In genomic region chr1:22143065-22143514, GRCh38 we compare ENCODE assay signal across 8 cellular contexts. TPM values are rescaled to one million over a fixed set of nuclear protein-coding genes. Genes with fewer than 3 reads are reported as not detected.
DNase-seq lines count a peak whose midpoint lies in the region; ATAC-seq and TF ChIP-seq lines count a peak whose summit lies in the region.

WNT4 (minus strand) TSS chr1:22143097; CDS start chr1:22142922, 175 bp downstream.

- H3K4me1 ChIP-seq in spleen, result peaks cover 3 to 22% (median 17%) of the 10 kb centered on the region in 6 donors

- H3K27ac ChIP-seq in spleen, result no peak within 1 kb of the TSS

- DNase-seq in activated gamma-delta T cell treated with Interleukin-2 at 50 U/mL for 16 hours (peak; percentile 19), activated gamma-delta T cell (lab: John Stamatoyannopoulos, UW) (no peak), NCI-H774 (lab: John Stamatoyannopoulos, UW) (peak; percentile 10), astrocyte of the hippocampus (ENCODE audit: low read depth, low spot score) (peak; percentile 71), iPS-NIHi7 (ENCODE audit: extremely low spot score) (peak; percentile 82), spleen (no peak), cortex of kidney (lab: John Stamatoyannopoulos, UW) (no peak)

- peaks cover 0 to 87% (median 22%) of the 10 kb centered on the region in 7 donors for H3K27me3 ChIP-seq in spleen (replicated peaks in 1 of 7)

- peak within 1 kb of the TSS; percentile 20 to 72 (median 46) for H3K4me3 ChIP-seq in spleen

- intact Hi-C loops in spleen (cut with DNase I; ENCODE audit: low total_unique reads), result no loop called here

- TF ChIP-seq CTCF in spleen (IDR thresholded peaks at IDR 0.05 in 8 of 11, conservative IDR thresholded peaks at IDR 0.05 in 3 of 11), result peak in 4 of 11 experiments; percentile 10 to 45 (median 35)

- H3K9me3 ChIP-seq in spleen, result no peaks in the 10 kb centered on the region

- no peaks in the 10 kb centered on the region for H3K36me3 ChIP-seq in spleen

- ATAC-seq in HG03520 (IDR thresholded peaks at IDR 0.05; ENCODE audit: unreplicated experiment), result no peak

- 0% methylated on average over 2 to 67 of the region's 67 CpGs; no CpG with 5 or more reads in 1 of the 5 donors for WGBS in spleen, 5 donors

- no peak for TF ChIP-seq POLR2A in spleen (IDR thresholded peaks at IDR 0.05)

RNA-seq across cellular contexts. Expression of gene WNT4, which starts in this region (rescaled TPM):
- total RNA-seq in spleen, result under 1 TPM in 6 of 7 donors, not detected in 1; 0.07 to 0.47 (median 0.20) TPM
- under 1 TPM; 0.08 to 0.16 (median 0.11) TPM for polyA plus RNA-seq in spleen

Comparison
In these comparisons a context has a peak if more than half of its experiments do, and no peak if none do; other contexts are left out.
1. DNase-seq: peak in activated gamma-delta T cell treated with Interleukin-2 at 50 U/mL for 16 hours (single experiment), NCI-H774 (single experiment), astrocyte of the hippocampus (single experiment) and iPS-NIHi7 (single experiment); none in activated gamma-delta T cell (single experiment), spleen (single experiment) and cortex of kidney (single experiment).